ENCODE assay signal across 6 cellular contexts in genomic region chr5:175928752-175929151, GRCh38. TPM values are rescaled to one million over a fixed set of nuclear protein-coding genes. Genes with fewer than 3 reads are reported as not detected.
"Had no signal": no experiment of that assay in that cellular context is flagged by ENCODE, and none has a peak within 500 bp of the region (broad histone marks: within the 10 kb centered on the region; RNA-seq: fewer than 3 reads in every experiment).

No MANE protein-coding gene starts in this region.

RNA-seq across cellular contexts. Expression of gene CPLX2, which starts 57.4 kb away (rescaled TPM):
- total RNA-seq: subcutaneous adipose tissue, suprapubic skin, thoracic aorta, tibial nerve, upper lobe of right lung, ureter had no signal
